ENCODE assay signal across 1 cellular context in genomic region chr12:6871052-6871957, GRCh38.
TF ChIP-seq lines count a peak whose summit lies in the region.

No MANE protein-coding gene starts in this region.

TF ChIP-seq in H1, 55 proteins besides CTCF, POLR2A, EP300 and RAD21:
- no peak for TF ChIP-seq HDAC6 (IDR thresholded peaks at IDR 0.05; ENCODE audit: low read depth, low read length)
- TF ChIP-seq CEBPB (IDR thresholded peaks at IDR 0.05; ENCODE audit: low read depth, low read length): no peak
- no peak for TF ChIP-seq E2F6 (IDR thresholded peaks at IDR 0.05)
- TF ChIP-seq JUND (IDR thresholded peaks at IDR 0.05; ENCODE audit: low read length): no peak
- no peak for TF ChIP-seq SP1 (IDR thresholded peaks at IDR 0.05; ENCODE audit: low read depth, low read length)
- peak; percentile 17 for TF ChIP-seq TAF7 (optimal IDR thresholded peaks at IDR 0.05; ENCODE audit: borderline replicate concordance, low read depth, low read length)
- no peak for TF ChIP-seq ZNF274 (IDR thresholded peaks at IDR 0.05; ENCODE audit: borderline replicate concordance, extremely low read depth, low read length)
- TF ChIP-seq BRCA1 (IDR thresholded peaks at IDR 0.05; ENCODE audit: low read depth, low read length): no peak
- TF ChIP-seq CBX5 (IDR thresholded peaks at IDR 0.05; ENCODE audit: low read depth, low read length): no peak
- TF ChIP-seq KDM5A (IDR thresholded peaks at IDR 0.05; ENCODE audit: low read length): no peak
- no peak for TF ChIP-seq RFX5 (IDR thresholded peaks at IDR 0.05; ENCODE audit: borderline replicate concordance, low read depth, low read length)
- no peak for TF ChIP-seq FOSL1 (IDR thresholded peaks at IDR 0.05; ENCODE audit: insufficient read depth, low read depth, low read length)
- TF ChIP-seq POLR2AphosphoS5 (IDR thresholded peaks at IDR 0.05; ENCODE audit: low read depth, low read length): peak; percentile 80
